25 cellular contexts compared by ENCODE assay signal in the genomic region with DNA sequence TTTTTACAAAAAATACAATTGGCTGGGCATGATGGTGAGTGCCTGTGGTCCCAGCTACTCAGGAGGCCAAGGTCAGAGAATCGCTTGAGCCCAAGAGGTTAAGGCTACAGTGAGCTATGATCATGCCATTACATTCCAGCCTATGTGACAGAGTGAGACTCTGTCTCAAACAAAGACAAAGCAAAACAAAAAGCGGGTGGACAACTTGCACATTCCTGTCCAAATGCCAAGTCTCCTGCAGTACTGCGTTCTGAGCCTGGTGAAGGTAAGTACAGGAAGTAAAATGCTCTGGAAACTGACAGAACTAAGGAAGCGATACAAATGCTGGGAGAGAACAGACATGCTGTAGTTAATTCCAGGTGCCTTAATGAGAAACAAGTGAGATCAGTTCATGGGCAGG.
"Had no signal": no experiment of that assay in that cellular context is flagged by ENCODE, and none has a peak within 500 bp of the region (broad histone marks: within the 10 kb centered on the region; RNA-seq: fewer than 3 reads in every experiment).

No MANE protein-coding gene starts in this region.

- H3K36me3 Mint-ChIP-seq: activated CD8-positive, alpha-beta memory T cell treated with anti-CD3 and anti-CD28 coated beads, Interleukin-2, amount 10 ng/mL, durations not matched to agents 7 days and 5 days; activated naive CD4-positive, alpha-beta T cell treated with anti-CD3 and anti-CD28 coated beads, Interleukin-2, amount 10 ng/mL, durations not matched to agents 7 days and 5 days; brain; natural killer cell treated with Interleukin-12 subunit alpha and Interleukin-12 subunit beta and Interleukin-15 and Interleukin-18, amount 100 ng/mL, for 72 hours; stimulated activated effector memory CD8-positive, alpha-beta T cell treated with anti-CD3 and anti-CD28 coated beads, Interleukin-12 subunit alpha, Interleukin-12 subunit beta, amount 100 ng/mL, for 72 hours had no signal

- H3K4me2 ChIP-seq: hepatocyte had no signal

- H3K27me3 ChIP-seq: hepatocyte, transverse colon, uterus had no signal

- H3K9me3 Mint-ChIP-seq: activated CD8-positive, alpha-beta T cell treated with anti-CD3 and anti-CD28 coated beads for 36 hours; activated naive CD4-positive, alpha-beta T cell treated with anti-CD3 and anti-CD28 coated beads, Interleukin-2, amount 10 ng/mL, durations not matched to agents 7 days and 5 days; natural killer cell treated with Interleukin-12 subunit alpha and Interleukin-12 subunit beta and Interleukin-15 and Interleukin-18, amount 100 ng/mL, for 72 hours; stimulated activated effector memory CD8-positive, alpha-beta T cell treated with anti-CD3 and anti-CD28 coated beads, Interleukin-12 subunit alpha, Interleukin-12 subunit beta, amount 100 ng/mL, for 72 hours had no signal

- H3K27ac Mint-ChIP-seq: activated CD4-positive, alpha-beta T cell treated with anti-CD3 and anti-CD28 coated beads, Interleukin-2, amount 10 ng/mL, durations not matched to agents 7 days and 5 days; activated CD8-positive, alpha-beta memory T cell treated with anti-CD3 and anti-CD28 coated beads, Interleukin-2, amount 10 ng/mL, durations not matched to agents 7 days and 5 days; activated CD8-positive, alpha-beta T cell treated with anti-CD3 and anti-CD28 coated beads for 36 hours; activated naive CD4-positive, alpha-beta T cell treated with anti-CD3 and anti-CD28 coated beads, Interleukin-2, amount 10 ng/mL, durations not matched to agents 7 days and 5 days; brain; natural killer cell treated with Interleukin-12 subunit alpha and Interleukin-12 subunit beta and Interleukin-15 and Interleukin-18, amount 100 ng/mL, for 72 hours; stimulated activated effector memory CD8-positive, alpha-beta T cell treated with anti-CD3 and anti-CD28 coated beads, Interleukin-12 subunit alpha, Interleukin-12 subunit beta, amount 100 ng/mL, for 72 hours; stimulated activated naive CD8-positive, alpha-beta T cell treated with anti-CD3 and anti-CD28 coated beads, Interleukin-15, amount 100 ng/mL, for 72 hours; T-helper 2 cell treated with Interferon-gamma antibody and Interleukin-4, amounts not matched to agents 5 μg/mL and 100 μg/mL, for 36 hours had no signal

- H3K4me3 ChIP-seq: esophagus muscularis mucosa, hepatocyte, left ventricle myocardium inferior, transverse colon, uterus had no signal

- H3K79me2 ChIP-seq: hepatocyte had no signal

- H3K4me3 Mint-ChIP-seq: activated CD4-positive, alpha-beta T cell treated with anti-CD3 and anti-CD28 coated beads, Interleukin-2, amount 10 ng/mL, durations not matched to agents 7 days and 5 days; activated CD8-positive, alpha-beta memory T cell treated with anti-CD3 and anti-CD28 coated beads, Interleukin-2, amount 10 ng/mL, durations not matched to agents 7 days and 5 days; activated CD8-positive, alpha-beta T cell treated with anti-CD3 and anti-CD28 coated beads for 36 hours; activated naive CD4-positive, alpha-beta T cell treated with anti-CD3 and anti-CD28 coated beads, Interleukin-2, amount 10 ng/mL, durations not matched to agents 7 days and 5 days; brain; natural killer cell treated with Interleukin-12 subunit alpha and Interleukin-12 subunit beta and Interleukin-15 and Interleukin-18, amount 100 ng/mL, for 72 hours; stimulated activated effector memory CD8-positive, alpha-beta T cell treated with anti-CD3 and anti-CD28 coated beads, Interleukin-12 subunit alpha, Interleukin-12 subunit beta, amount 100 ng/mL, for 72 hours; stimulated activated naive CD8-positive, alpha-beta T cell treated with anti-CD3 and anti-CD28 coated beads, Interleukin-15, amount 100 ng/mL, for 72 hours; T-helper 2 cell treated with Interferon-gamma antibody and Interleukin-4, amounts not matched to agents 5 μg/mL and 100 μg/mL, for 36 hours had no signal

- H3K4me1 Mint-ChIP-seq: activated CD4-positive, alpha-beta T cell treated with anti-CD3 and anti-CD28 coated beads, Interleukin-2, amount 10 ng/mL, durations not matched to agents 7 days and 5 days; activated CD8-positive, alpha-beta memory T cell treated with anti-CD3 and anti-CD28 coated beads, Interleukin-2, amount 10 ng/mL, durations not matched to agents 7 days and 5 days; activated naive CD4-positive, alpha-beta T cell treated with anti-CD3 and anti-CD28 coated beads, Interleukin-2, amount 10 ng/mL, durations not matched to agents 7 days and 5 days; brain; stimulated activated effector memory CD8-positive, alpha-beta T cell treated with anti-CD3 and anti-CD28 coated beads, Interleukin-12 subunit alpha, Interleukin-12 subunit beta, amount 100 ng/mL, for 72 hours; stimulated activated naive CD8-positive, alpha-beta T cell treated with anti-CD3 and anti-CD28 coated beads, Interleukin-15, amount 100 ng/mL, for 72 hours had no signal

- H2AFZ ChIP-seq: hepatocyte had no signal

- H3K9me3 ChIP-seq: esophagus muscularis mucosa, left ventricle myocardium inferior, transverse colon, uterus had no signal

- H3K4me1 ChIP-seq: esophagus muscularis mucosa, left ventricle myocardium inferior, transverse colon, uterus had no signal

- H3K27ac ChIP-seq: esophagus muscularis mucosa, hepatocyte, left ventricle myocardium inferior, transverse colon, uterus, WERI-Rb-1 had no signal

- DNase-seq: activated CD4-positive, alpha-beta T cell treated with anti-CD3 and anti-CD28 coated beads, Interleukin-2, amount 10 ng/mL, durations not matched to agents 7 days and 5 days; activated CD4-positive, CD25-positive, alpha-beta regulatory T cell treated with anti-CD3 and anti-CD28 coated beads, Interleukin-2, amount 50 U/mL, for 72 hours; activated CD8-positive, alpha-beta memory T cell treated with anti-CD3 and anti-CD28 coated beads, Interleukin-2, amount 10 ng/mL, durations not matched to agents 7 days and 5 days; activated CD8-positive, alpha-beta T cell treated with anti-CD3 and anti-CD28 coated beads for 36 hours; activated effector memory CD4-positive, alpha-beta T cell treated with anti-CD3 and anti-CD28 coated beads, Interleukin-2, amount 50 U/mL, for 16 hours; activated naive CD4-positive, alpha-beta T cell treated with anti-CD3 and anti-CD28 coated beads, Interleukin-2, amount 10 ng/mL, durations not matched to agents 7 days and 5 days; activated T-cell treated with anti-CD3 and anti-CD28 coated beads for 4 hours; amygdala; central memory CD4-positive, alpha-beta T cell; effector memory CD4-positive, alpha-beta T cell; glutamatergic neuron; kidney glomerular epithelial cell; left ventricle myocardium inferior; small intestine; stimulated activated CD4-positive, alpha-beta T cell treated with anti-CD3 and anti-CD28 coated beads, Interleukin-2, amount 100 ng/mL, for 24 hours; stimulated activated naive CD8-positive, alpha-beta T cell treated with anti-CD3 and anti-CD28 coated beads, Interleukin-15, amount 100 ng/mL, for 72 hours; transverse colon; uterus; WERI-Rb-1 had no signal

- H3K36me3 ChIP-seq: esophagus muscularis mucosa, left ventricle myocardium inferior, transverse colon, uterus, WERI-Rb-1 had no signal
